ENCODE assay signal across 1 cellular context in the genomic region with DNA sequence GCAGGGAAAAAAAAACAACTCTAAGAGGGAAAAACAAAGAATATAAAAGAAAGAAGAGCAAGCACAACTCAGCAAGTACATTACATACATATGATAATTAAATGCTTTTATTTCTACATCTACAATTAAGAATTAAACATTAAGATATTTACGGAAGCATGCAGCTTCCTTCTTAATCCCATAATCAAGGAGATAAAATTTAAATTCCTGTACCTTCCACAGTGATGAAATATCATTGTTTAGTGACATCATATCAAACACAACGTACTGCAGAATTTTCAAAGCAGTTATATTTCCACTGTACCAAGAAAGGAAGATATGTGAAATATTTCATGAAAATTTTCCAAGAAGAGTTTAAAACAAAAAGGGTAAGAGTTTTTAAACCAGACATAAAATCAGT.
TF ChIP-seq lines count a peak whose summit lies in the region.

No MANE protein-coding gene starts in this region.

TF ChIP-seq in GM23338, 12 proteins besides CTCF, POLR2A, EP300 and RAD21 (continued from another document):
- TF ChIP-seq, protein P1, sequence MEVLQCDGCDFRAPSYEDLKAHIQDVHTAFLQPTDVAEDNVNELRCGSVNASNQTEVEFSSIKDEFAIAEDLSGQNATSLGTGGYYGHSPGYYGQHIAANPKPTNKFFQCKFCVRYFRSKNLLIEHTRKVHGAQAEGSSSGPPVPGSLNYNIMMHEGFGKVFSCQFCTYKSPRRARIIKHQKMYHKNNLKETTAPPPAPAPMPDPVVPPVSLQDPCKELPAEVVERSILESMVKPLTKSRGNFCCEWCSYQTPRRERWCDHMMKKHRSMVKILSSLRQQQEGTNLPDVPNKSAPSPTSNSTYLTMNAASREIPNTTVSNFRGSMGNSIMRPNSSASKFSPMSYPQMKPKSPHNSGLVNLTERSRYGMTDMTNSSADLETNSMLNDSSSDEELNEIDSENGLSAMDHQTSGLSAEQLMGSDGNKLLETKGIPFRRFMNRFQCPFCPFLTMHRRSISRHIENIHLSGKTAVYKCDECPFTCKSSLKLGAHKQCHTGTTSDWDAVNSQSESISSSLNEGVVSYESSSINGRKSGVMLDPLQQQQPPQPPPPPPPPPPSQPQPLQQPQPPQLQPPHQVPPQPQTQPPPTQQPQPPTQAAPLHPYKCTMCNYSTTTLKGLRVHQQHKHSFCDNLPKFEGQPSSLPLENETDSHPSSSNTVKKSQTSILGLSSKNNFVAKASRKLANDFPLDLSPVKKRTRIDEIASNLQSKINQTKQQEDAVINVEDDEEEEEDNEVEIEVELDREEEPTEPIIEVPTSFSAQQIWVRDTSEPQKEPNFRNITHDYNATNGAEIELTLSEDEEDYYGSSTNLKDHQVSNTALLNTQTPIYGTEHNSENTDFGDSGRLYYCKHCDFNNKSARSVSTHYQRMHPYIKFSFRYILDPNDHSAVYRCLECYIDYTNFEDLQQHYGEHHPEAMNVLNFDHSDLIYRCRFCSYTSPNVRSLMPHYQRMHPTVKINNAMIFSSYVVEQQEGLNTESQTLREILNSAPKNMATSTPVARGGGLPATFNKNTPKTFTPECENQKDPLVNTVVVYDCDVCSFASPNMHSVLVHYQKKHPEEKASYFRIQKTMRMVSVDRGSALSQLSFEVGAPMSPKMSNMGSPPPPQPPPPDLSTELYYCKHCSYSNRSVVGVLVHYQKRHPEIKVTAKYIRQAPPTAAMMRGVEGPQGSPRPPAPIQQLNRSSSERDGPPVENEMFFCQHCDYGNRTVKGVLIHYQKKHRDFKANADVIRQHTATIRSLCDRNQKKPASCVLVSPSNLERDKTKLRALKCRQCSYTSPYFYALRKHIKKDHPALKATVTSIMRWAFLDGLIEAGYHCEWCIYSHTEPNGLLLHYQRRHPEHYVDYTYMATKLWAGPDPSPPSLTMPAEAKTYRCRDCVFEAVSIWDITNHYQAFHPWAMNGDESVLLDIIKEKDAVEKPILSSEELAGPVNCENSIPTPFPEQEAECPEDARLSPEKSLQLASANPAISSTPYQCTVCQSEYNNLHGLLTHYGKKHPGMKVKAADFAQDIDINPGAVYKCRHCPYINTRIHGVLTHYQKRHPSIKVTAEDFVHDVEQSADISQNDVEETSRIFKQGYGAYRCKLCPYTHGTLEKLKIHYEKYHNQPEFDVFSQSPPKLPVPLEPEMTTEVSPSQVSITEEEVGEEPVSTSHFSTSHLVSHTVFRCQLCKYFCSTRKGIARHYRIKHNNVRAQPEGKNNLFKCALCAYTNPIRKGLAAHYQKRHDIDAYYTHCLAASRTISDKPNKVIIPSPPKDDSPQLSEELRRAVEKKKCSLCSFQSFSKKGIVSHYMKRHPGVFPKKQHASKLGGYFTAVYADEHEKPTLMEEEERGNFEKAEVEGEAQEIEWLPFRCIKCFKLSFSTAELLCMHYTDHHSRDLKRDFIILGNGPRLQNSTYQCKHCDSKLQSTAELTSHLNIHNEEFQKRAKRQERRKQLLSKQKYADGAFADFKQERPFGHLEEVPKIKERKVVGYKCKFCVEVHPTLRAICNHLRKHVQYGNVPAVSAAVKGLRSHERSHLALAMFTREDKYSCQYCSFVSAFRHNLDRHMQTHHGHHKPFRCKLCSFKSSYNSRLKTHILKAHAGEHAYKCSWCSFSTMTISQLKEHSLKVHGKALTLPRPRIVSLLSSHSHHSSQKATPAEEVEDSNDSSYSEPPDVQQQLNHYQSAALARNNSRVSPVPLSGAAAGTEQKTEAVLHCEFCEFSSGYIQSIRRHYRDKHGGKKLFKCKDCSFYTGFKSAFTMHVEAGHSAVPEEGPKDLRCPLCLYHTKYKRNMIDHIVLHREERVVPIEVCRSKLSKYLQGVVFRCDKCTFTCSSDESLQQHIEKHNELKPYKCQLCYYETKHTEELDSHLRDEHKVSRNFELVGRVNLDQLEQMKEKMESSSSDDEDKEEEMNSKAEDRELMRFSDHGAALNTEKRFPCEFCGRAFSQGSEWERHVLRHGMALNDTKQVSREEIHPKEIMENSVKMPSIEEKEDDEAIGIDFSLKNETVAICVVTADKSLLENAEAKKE (CRISPR knock-in tag; IDR thresholded peaks at IDR 0.05) = no peak
- no peak for TF ChIP-seq CREB1 (CRISPR knock-in tag; IDR thresholded peaks at IDR 0.05; ENCODE audit: low read depth)
- no peak for TF ChIP-seq EZH2phosphoT487 (IDR thresholded peaks at IDR 0.05; ENCODE audit: unreplicated experiment)
- no peak for TF ChIP-seq NANOG (IDR thresholded peaks at IDR 0.05; ENCODE audit: borderline replicate concordance)
- TF ChIP-seq STAT1 (IDR thresholded peaks at IDR 0.05; ENCODE audit: unreplicated experiment) = no peak
- TF ChIP-seq ZNF331 (CRISPR knock-in tag; IDR thresholded peaks at IDR 0.05; ENCODE audit: low read depth) = no peak
